24 cellular contexts compared by ENCODE assay signal in the genomic region with DNA sequence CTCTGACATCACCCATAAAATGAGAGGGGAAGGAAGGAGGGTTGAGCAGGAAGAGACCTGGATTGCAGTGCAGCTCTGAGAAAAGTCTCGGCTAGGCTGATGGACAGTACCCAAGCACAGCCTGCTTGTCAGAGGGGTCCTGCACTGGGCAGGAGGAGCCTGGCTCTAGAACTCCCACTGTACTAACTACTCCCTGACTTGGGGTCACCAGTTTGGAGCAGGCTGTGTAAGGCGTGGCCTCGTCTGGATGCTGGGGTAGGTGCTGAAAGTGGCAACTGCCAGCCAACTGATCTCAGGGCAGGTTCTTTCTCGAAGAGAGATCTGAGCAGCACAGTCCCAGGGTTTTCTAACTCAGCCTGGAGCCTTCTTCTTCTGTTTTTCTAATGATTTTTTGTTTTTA.
"Had no signal": no experiment of that assay in that cellular context is flagged by ENCODE, and none has a peak within 500 bp of the region (broad histone marks: within the 10 kb centered on the region; RNA-seq: fewer than 3 reads in every experiment).

No MANE protein-coding gene starts in this region.

- H3K9me3 Mint-ChIP-seq: IgD-negative memory B cell had no signal

- H3K36me3 Mint-ChIP-seq: IgD-negative memory B cell had no signal

- H3K27ac Mint-ChIP-seq: IgD-negative memory B cell had no signal

- DNase-seq: MV-4-11; NCI-H1092; NCI-H1105 treated with DMSO at 0.1 percent for 48 hours; NCI-H1417 treated with DMSO at 0.1 percent for 48 hours; NCI-H146; NCI-H1694 treated with DMSO at 0.1 percent for 48 hours; NCI-H1930; NCI-H2081; NCI-H2107; NCI-H2227 treated with DMSO at 0.1 percent for 48 hours; NCI-H510A; NCI-H524 treated with DMSO at 0.1 percent for 48 hours; NCI-H69; NCI-H774; NK-92 treated with Interleukin-12 subunit alpha and Interleukin-12 subunit beta, amount 100 ng/mL, for 24 hours; PC-3; SHP77; SK-N-SH; SW 1271 had no signal

- H3K9ac ChIP-seq: KMS-11, SK-N-SH had no signal

- H3K4me3 ChIP-seq: K562 had no signal

- H3K4me1 Mint-ChIP-seq: IgD-negative memory B cell had no signal

- ATAC-seq: K562, Panc1, PC-3 had no signal

- H3K27me3 Mint-ChIP-seq: IgD-negative memory B cell had no signal

- H3K4me2 ChIP-seq: KMS-11, SK-N-SH had no signal

- H3K4me3 Mint-ChIP-seq: IgD-negative memory B cell had no signal

- H3K27ac ChIP-seq: KMS-11, RWPE1 had no signal
